17 cellular contexts compared by ENCODE assay signal in the genomic region with DNA sequence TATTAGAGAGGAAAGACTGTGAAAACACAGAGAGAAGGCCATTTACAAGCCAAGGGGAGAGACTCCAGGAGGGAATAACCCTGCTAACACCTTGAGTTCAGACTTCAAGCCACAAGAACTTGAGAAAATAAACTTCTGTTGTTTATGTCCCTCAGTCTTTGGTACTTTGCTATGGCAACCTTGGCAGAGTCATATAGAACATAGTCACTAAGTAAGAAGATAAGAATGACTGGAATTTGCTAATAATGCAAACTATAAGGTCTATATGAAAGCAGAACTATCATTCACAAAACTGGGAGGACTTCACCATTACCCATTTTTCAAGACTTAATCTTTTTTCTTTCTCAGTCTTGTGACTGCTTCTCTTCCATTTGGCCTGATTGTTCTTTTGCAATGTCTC.
DNase-seq lines count a peak whose midpoint lies in the region; ATAC-seq and TF ChIP-seq lines count a peak whose summit lies in the region.
"Had no signal": no experiment of that assay in that cellular context is flagged by ENCODE, and none has a peak within 500 bp of the region (broad histone marks: within the 10 kb centered on the region; RNA-seq: fewer than 3 reads in every experiment).

No MANE protein-coding gene starts in this region.

- no peaks in the 10 kb centered on the region for H3K36me3 Mint-ChIP-seq in osteocyte (ENCODE audit: unreplicated experiment)
- H3K36me3 Mint-ChIP-seq: natural killer cell treated with Interleukin-12 subunit alpha and Interleukin-12 subunit beta and Interleukin-15 and Interleukin-18, amount 100 ng/mL, for 72 hours had no signal

- in situ Hi-C loops in Caki2 (cut with HindIII; ENCODE audit: low pct_unique_long_range_greater_than_20kb, low sequenced_read_pairs) = no loop called here

- ATAC-seq in GM21381 (IDR thresholded peaks at IDR 0.05; ENCODE audit: unreplicated experiment) = no peak
- ATAC-seq: natural killer cell treated with Interleukin-12 subunit alpha and Interleukin-12 subunit beta and Interleukin-15 and Interleukin-18, amount 100 ng/mL, for 72 hours had no signal

- peak overlapping the region; percentile 57 for H3K27ac Mint-ChIP-seq in osteocyte (ENCODE audit: unreplicated experiment)
- H3K27ac Mint-ChIP-seq: natural killer cell treated with Interleukin-12 subunit alpha and Interleukin-12 subunit beta and Interleukin-15 and Interleukin-18, amount 100 ng/mL, for 72 hours had no signal

- no peaks in the 10 kb centered on the region for H3K27me3 Mint-ChIP-seq in osteocyte (ENCODE audit: unreplicated experiment)
- H3K27me3 Mint-ChIP-seq: natural killer cell treated with Interleukin-12 subunit alpha and Interleukin-12 subunit beta and Interleukin-15 and Interleukin-18, amount 100 ng/mL, for 72 hours had no signal

- H3K9me3 Mint-ChIP-seq in osteocyte (ENCODE audit: unreplicated experiment) = peaks cover 10% of the 10 kb centered on the region

- DNase-seq in Caki2 (ENCODE audit: low read depth) (peak; percentile 58), M059J (ENCODE audit: low read depth) (peak; percentile 73), fibroblast of gingiva (ENCODE audit: low read depth) (peak; percentile 84), osteocyte (ENCODE audit: extremely low spot score, unreplicated experiment) (no peak), UCSD-AML1 (lab: John Stamatoyannopoulos, UW; ENCODE audit: unreplicated experiment) (no peak), superior temporal gyrus (ENCODE audit: extremely low spot score) (no peak)
- no peak for DNase-seq in activated naive CD4-positive, alpha-beta T cell (lab: John Stamatoyannopoulos, UW)
- DNase-seq: activated CD4-positive, alpha-beta T cell treated with anti-CD3 and anti-CD28 coated beads for 48 hours; adrenal gland; cortex of kidney; DMS79 treated with DMSO at 0.1 percent for 48 hours; MG63; NCI-H2029; NCI-H510A treated with DMSO at 0.1 percent for 48 hours; SJCRH30 had no signal

- H3K4me3 Mint-ChIP-seq in osteocyte (ENCODE audit: unreplicated experiment) = no peak overlapping the region
- H3K4me3 Mint-ChIP-seq: natural killer cell treated with Interleukin-12 subunit alpha and Interleukin-12 subunit beta and Interleukin-15 and Interleukin-18, amount 100 ng/mL, for 72 hours had no signal

- peaks cover 15% of the 10 kb centered on the region for H3K4me1 Mint-ChIP-seq in osteocyte (ENCODE audit: unreplicated experiment)

- no peak for TF ChIP-seq CTCF in osteocyte (IDR thresholded peaks at IDR 0.05)

Comparison
In these comparisons a context has a peak if more than half of its experiments do, and no peak if none do; other contexts are left out.
1. DNase-seq: peak in Caki2 (single experiment), M059J (single experiment) and fibroblast of gingiva (single experiment); none in osteocyte (single experiment), UCSD-AML1 (single experiment), activated naive CD4-positive, alpha-beta T cell (0 of 4) and superior temporal gyrus (single experiment).